2 cellular contexts compared by ENCODE assay signal in the genomic region with DNA sequence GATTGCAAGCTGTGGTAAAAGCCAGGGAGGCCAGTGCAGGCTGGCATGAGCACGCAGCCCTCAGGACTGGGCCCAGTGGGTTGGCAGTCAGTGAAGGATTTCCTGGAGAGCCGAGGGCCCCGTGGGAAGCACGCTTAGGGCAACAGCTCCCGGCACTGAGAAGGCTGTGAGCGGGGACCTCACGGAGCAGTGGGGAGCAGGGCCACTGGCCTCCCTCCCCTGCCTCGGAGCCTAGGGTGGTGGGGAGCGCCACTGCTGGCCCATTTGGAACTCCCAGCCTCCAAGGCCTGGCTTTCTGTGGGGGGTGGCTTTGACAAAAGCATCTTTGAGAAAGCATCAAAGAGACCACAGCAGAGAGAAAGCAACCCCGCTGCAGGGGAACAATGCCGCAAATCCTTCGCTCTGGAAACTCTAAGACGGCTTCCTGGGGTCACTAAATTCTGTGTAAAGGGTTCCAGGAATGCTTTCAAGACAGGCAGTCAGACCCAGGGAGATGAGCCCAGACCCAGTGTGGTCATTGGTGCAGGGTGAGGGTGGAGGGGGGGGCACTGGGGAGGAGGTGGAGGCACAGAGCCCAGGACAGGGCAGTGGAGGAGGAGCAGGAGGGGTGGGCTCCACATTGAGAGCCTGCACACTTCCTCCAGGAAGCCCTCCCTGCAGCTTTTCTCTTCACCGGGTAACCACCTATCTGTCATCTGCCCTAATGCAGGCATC.
TF ChIP-seq lines count a peak whose summit lies in the region.

No MANE protein-coding gene starts in this region.

TF ChIP-seq in GM23338, 12 proteins besides CTCF, POLR2A, EP300 and RAD21 (continues in another document):
- TF ChIP-seq ZNF114 (CRISPR knock-in tag; IDR thresholded peaks at IDR 0.05) (no peak), STAT1 (IDR thresholded peaks at IDR 0.05; ENCODE audit: unreplicated experiment) (no peak), POLR2AphosphoS5 (IDR thresholded peaks at IDR 0.05; ENCODE audit: low read depth) (no peak), ETS1 (IDR thresholded peaks at IDR 0.05) (no peak), NANOG (IDR thresholded peaks at IDR 0.05; ENCODE audit: borderline replicate concordance) (no peak), CREB1 (CRISPR knock-in tag; IDR thresholded peaks at IDR 0.05; ENCODE audit: low read depth) (no peak), EZH2phosphoT487 (IDR thresholded peaks at IDR 0.05; ENCODE audit: unreplicated experiment) (no peak), EZH2 (IDR thresholded peaks at IDR 0.05; ENCODE audit: low read depth, unreplicated experiment) (no peak)
- TF ChIP-seq, protein P1, sequence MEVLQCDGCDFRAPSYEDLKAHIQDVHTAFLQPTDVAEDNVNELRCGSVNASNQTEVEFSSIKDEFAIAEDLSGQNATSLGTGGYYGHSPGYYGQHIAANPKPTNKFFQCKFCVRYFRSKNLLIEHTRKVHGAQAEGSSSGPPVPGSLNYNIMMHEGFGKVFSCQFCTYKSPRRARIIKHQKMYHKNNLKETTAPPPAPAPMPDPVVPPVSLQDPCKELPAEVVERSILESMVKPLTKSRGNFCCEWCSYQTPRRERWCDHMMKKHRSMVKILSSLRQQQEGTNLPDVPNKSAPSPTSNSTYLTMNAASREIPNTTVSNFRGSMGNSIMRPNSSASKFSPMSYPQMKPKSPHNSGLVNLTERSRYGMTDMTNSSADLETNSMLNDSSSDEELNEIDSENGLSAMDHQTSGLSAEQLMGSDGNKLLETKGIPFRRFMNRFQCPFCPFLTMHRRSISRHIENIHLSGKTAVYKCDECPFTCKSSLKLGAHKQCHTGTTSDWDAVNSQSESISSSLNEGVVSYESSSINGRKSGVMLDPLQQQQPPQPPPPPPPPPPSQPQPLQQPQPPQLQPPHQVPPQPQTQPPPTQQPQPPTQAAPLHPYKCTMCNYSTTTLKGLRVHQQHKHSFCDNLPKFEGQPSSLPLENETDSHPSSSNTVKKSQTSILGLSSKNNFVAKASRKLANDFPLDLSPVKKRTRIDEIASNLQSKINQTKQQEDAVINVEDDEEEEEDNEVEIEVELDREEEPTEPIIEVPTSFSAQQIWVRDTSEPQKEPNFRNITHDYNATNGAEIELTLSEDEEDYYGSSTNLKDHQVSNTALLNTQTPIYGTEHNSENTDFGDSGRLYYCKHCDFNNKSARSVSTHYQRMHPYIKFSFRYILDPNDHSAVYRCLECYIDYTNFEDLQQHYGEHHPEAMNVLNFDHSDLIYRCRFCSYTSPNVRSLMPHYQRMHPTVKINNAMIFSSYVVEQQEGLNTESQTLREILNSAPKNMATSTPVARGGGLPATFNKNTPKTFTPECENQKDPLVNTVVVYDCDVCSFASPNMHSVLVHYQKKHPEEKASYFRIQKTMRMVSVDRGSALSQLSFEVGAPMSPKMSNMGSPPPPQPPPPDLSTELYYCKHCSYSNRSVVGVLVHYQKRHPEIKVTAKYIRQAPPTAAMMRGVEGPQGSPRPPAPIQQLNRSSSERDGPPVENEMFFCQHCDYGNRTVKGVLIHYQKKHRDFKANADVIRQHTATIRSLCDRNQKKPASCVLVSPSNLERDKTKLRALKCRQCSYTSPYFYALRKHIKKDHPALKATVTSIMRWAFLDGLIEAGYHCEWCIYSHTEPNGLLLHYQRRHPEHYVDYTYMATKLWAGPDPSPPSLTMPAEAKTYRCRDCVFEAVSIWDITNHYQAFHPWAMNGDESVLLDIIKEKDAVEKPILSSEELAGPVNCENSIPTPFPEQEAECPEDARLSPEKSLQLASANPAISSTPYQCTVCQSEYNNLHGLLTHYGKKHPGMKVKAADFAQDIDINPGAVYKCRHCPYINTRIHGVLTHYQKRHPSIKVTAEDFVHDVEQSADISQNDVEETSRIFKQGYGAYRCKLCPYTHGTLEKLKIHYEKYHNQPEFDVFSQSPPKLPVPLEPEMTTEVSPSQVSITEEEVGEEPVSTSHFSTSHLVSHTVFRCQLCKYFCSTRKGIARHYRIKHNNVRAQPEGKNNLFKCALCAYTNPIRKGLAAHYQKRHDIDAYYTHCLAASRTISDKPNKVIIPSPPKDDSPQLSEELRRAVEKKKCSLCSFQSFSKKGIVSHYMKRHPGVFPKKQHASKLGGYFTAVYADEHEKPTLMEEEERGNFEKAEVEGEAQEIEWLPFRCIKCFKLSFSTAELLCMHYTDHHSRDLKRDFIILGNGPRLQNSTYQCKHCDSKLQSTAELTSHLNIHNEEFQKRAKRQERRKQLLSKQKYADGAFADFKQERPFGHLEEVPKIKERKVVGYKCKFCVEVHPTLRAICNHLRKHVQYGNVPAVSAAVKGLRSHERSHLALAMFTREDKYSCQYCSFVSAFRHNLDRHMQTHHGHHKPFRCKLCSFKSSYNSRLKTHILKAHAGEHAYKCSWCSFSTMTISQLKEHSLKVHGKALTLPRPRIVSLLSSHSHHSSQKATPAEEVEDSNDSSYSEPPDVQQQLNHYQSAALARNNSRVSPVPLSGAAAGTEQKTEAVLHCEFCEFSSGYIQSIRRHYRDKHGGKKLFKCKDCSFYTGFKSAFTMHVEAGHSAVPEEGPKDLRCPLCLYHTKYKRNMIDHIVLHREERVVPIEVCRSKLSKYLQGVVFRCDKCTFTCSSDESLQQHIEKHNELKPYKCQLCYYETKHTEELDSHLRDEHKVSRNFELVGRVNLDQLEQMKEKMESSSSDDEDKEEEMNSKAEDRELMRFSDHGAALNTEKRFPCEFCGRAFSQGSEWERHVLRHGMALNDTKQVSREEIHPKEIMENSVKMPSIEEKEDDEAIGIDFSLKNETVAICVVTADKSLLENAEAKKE (CRISPR knock-in tag; IDR thresholded peaks at IDR 0.05), result no peak

TF ChIP-seq in HepG2, 621 proteins besides CTCF, POLR2A, EP300 and RAD21 (continues in another document):
- TF ChIP-seq ZSCAN29 (CRISPR knock-in tag; conservative IDR thresholded peaks at IDR 0.05) (no peak), GATAD1 (CRISPR knock-in tag; IDR thresholded peaks at IDR 0.05) (no peak), ZBTB20 (CRISPR knock-in tag; IDR thresholded peaks at IDR 0.05; ENCODE audit: borderline replicate concordance, low read depth) (no peak), ZNF225 (CRISPR knock-in tag; IDR thresholded peaks at IDR 0.05) (no peak), KLF11 (CRISPR knock-in tag; IDR thresholded peaks at IDR 0.05) (no peak), SNAPC4 (CRISPR knock-in tag; IDR thresholded peaks at IDR 0.05) (no peak), NR2F2 (IDR thresholded peaks at IDR 0.05; ENCODE audit: borderline replicate concordance, low read depth) (no peak), FOXA1 (IDR thresholded peaks at IDR 0.05) (no peak), FOXA1 (CRISPR knock-in tag; IDR thresholded peaks at IDR 0.05) (no peak), ZNF607 (CRISPR knock-in tag; IDR thresholded peaks at IDR 0.05; ENCODE audit: borderline replicate concordance) (no peak), TMF1 (CRISPR knock-in tag; IDR thresholded peaks at IDR 0.05; ENCODE audit: low read depth) (no peak)
- TF ChIP-seq, protein P2, sequence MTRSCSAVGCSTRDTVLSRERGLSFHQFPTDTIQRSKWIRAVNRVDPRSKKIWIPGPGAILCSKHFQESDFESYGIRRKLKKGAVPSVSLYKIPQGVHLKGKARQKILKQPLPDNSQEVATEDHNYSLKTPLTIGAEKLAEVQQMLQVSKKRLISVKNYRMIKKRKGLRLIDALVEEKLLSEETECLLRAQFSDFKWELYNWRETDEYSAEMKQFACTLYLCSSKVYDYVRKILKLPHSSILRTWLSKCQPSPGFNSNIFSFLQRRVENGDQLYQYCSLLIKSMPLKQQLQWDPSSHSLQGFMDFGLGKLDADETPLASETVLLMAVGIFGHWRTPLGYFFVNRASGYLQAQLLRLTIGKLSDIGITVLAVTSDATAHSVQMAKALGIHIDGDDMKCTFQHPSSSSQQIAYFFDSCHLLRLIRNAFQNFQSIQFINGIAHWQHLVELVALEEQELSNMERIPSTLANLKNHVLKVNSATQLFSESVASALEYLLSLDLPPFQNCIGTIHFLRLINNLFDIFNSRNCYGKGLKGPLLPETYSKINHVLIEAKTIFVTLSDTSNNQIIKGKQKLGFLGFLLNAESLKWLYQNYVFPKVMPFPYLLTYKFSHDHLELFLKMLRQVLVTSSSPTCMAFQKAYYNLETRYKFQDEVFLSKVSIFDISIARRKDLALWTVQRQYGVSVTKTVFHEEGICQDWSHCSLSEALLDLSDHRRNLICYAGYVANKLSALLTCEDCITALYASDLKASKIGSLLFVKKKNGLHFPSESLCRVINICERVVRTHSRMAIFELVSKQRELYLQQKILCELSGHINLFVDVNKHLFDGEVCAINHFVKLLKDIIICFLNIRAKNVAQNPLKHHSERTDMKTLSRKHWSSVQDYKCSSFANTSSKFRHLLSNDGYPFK (CRISPR knock-in tag; IDR thresholded peaks at IDR 0.05; ENCODE audit: borderline replicate concordance), result no peak
- TF ChIP-seq, protein P3, sequence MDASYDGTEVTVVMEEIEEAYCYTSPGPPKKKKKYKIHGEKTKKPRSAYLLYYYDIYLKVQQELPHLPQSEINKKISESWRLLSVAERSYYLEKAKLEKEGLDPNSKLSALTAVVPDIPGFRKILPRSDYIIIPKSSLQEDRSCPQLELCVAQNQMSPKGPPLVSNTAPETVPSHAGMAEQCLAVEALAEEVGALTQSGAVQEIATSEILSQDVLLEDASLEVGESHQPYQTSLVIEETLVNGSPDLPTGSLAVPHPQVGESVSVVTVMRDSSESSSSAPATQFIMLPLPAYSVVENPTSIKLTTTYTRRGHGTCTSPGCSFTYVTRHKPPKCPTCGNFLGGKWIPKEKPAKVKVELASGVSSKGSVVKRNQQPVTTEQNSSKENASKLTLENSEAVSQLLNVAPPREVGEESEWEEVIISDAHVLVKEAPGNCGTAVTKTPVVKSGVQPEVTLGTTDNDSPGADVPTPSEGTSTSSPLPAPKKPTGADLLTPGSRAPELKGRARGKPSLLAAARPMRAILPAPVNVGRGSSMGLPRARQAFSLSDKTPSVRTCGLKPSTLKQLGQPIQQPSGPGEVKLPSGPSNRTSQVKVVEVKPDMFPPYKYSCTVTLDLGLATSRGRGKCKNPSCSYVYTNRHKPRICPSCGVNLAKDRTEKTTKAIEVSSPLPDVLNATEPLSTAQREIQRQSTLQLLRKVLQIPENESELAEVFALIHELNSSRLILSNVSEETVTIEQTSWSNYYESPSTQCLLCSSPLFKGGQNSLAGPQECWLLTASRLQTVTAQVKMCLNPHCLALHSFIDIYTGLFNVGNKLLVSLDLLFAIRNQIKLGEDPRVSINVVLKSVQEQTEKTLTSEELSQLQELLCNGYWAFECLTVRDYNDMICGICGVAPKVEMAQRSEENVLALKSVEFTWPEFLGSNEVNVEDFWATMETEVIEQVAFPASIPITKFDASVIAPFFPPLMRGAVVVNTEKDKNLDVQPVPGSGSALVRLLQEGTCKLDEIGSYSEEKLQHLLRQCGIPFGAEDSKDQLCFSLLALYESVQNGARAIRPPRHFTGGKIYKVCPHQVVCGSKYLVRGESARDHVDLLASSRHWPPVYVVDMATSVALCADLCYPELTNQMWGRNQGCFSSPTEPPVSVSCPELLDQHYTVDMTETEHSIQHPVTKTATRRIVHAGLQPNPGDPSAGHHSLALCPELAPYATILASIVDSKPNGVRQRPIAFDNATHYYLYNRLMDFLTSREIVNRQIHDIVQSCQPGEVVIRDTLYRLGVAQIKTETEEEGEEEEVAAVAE (CRISPR knock-in tag; IDR thresholded peaks at IDR 0.05; ENCODE audit: borderline replicate concordance), result no peak
- TF ChIP-seq, protein P4, sequence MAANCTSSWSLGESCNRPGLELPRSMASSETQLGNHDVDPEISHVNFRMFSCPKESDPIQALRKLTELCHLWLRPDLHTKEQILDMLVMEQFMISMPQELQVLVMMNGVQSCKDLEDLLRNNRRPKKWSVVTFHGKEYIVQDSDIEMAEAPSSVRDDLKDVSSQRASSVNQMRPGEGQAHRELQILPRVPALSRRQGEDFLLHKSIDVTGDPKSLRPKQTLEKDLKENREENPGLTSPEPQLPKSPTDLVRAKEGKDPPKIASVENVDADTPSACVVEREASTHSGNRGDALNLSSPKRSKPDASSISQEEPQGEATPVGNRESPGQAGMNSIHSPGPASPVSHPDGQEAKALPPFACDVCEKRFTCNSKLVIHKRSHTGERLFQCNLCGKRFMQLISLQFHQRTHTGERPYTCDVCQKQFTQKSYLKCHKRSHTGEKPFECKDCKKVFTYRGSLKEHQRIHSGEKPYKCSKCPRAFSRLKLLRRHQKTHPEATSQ (CRISPR knock-in tag; IDR thresholded peaks at IDR 0.05; ENCODE audit: borderline replicate concordance), result no peak
- TF ChIP-seq, protein P5, sequence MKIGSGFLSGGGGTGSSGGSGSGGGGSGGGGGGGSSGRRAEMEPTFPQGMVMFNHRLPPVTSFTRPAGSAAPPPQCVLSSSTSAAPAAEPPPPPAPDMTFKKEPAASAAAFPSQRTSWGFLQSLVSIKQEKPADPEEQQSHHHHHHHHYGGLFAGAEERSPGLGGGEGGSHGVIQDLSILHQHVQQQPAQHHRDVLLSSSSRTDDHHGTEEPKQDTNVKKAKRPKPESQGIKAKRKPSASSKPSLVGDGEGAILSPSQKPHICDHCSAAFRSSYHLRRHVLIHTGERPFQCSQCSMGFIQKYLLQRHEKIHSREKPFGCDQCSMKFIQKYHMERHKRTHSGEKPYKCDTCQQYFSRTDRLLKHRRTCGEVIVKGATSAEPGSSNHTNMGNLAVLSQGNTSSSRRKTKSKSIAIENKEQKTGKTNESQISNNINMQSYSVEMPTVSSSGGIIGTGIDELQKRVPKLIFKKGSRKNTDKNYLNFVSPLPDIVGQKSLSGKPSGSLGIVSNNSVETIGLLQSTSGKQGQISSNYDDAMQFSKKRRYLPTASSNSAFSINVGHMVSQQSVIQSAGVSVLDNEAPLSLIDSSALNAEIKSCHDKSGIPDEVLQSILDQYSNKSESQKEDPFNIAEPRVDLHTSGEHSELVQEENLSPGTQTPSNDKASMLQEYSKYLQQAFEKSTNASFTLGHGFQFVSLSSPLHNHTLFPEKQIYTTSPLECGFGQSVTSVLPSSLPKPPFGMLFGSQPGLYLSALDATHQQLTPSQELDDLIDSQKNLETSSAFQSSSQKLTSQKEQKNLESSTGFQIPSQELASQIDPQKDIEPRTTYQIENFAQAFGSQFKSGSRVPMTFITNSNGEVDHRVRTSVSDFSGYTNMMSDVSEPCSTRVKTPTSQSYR (CRISPR knock-in tag; IDR thresholded peaks at IDR 0.05; ENCODE audit: borderline replicate concordance), result no peak
